9 cellular contexts compared by ENCODE assay signal in the genomic region with DNA sequence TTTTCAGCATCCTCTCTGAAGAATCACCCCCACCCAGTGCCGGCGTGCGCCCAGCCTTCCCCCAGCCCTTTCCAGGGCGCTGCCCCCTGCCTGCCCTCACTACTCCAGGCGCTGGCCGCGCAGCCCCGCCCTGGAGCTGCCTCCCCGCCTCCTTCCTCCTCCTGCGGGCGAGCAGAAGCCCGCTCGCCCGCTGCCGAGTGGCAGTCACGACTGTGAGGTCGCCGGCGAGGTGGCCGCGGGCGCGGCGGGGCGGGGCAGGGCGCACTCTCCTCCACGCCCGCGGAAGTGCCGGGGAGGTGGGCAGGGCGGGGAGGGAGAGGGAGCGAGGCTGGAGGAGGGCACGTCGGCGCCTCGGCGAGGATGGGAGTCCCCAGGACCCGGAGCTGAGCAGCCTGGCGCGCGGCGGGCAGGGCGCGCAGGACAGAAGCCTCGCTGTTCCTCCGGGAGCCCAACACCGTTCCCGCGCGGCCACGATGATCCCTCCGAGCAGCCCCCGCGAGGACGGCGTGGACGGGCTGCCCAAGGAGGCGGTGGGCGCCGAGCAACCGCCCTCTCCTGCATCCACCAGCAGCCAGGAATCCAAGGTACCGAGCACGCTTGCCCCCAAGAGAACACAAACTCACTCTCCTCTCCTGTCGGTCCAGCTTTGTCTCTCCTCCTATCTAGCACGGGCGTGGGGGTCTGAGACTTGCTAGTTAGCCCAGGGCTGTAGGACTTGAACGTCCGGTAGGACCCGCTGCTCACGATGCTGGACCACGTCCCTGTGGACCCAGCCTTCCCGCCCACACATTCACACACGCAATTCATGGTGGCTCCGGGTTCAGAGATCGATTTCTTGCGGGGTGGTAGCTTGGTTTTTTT. TPM values are rescaled to one million over a fixed set of nuclear protein-coding genes. Genes with fewer than 3 reads are reported as not detected.
A peak's percentile ranks its signal among the peaks of the same experiment; 100 is the strongest.
DNase-seq lines count a peak whose midpoint lies in the region; ATAC-seq and TF ChIP-seq lines count a peak whose summit lies in the region.
"Had no signal": no experiment of that assay in that cellular context is flagged by ENCODE, and none has a peak within 500 bp of the region (broad histone marks: within the 10 kb centered on the region; RNA-seq: fewer than 3 reads in every experiment).

A gene with protein sequence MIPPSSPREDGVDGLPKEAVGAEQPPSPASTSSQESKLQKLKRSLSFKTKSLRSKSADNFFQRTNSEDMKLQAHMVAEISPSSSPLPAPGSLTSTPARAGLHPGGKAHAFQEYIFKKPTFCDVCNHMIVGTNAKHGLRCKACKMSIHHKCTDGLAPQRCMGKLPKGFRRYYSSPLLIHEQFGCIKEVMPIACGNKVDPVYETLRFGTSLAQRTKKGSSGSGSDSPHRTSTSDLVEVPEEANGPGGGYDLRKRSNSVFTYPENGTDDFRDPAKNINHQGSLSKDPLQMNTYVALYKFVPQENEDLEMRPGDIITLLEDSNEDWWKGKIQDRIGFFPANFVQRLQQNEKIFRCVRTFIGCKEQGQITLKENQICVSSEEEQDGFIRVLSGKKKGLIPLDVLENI (plus strand): TSS at position 334 of the 861 bp plus-strand sequence. CDS start 140 bp downstream, at position 474.

- H2BK15ac ChIP-seq in mesenchymal stem cell (ENCODE audit: low read depth, poor library complexity, severe bottlenecking): peak within 1 kb of the TSS; percentile 77

- peak within 1 kb of the TSS in 1 of 2 experiments; percentile 89 for H3K23ac ChIP-seq in mesenchymal stem cell (ENCODE audit: low read length in 2 of 2)

- peak; percentile 31 to 72 for ATAC-seq in activated naive CD4-positive, alpha-beta T cell treated with anti-CD3 and anti-CD28 coated beads, Interleukin-2, amount 50 U/mL, for 72 hours

- H2BK5ac ChIP-seq in mesenchymal stem cell (ENCODE audit: low read depth, low read length, poor library complexity, severe bottlenecking): no peak within 1 kb of the TSS

- peak within 1 kb of the TSS in 1 of 2 experiments; percentile 86 for H3K14ac ChIP-seq in mesenchymal stem cell (ENCODE audit: low read length in 2 of 2)

- peak within 1 kb of the TSS in 1 of 2 experiments; percentile 59 for H3K18ac ChIP-seq in mesenchymal stem cell (ENCODE audit: low read depth in 1 of 2, low read length in 2 of 2)

- peak in 1 of 2 donors; percentile 4 for DNase-seq in activated naive CD4-positive, alpha-beta T cell treated with anti-CD3 and anti-CD28 coated beads, Interleukin-2, amount 50 U/mL, for 72 hours (ENCODE audit: low spot score in 2 of 2)
- no peak for DNase-seq in activated naive CD4-positive, alpha-beta T cell treated with anti-CD3 and anti-CD28 coated beads, Interleukin-2, amount 50 U/mL, for 16 hours
- peak; percentile 68 for DNase-seq in NOMO-1 treated with dmso at 0.1 percent for 144 hours (lab: John Stamatoyannopoulos, UW; ENCODE audit: unreplicated experiment)
- peak; percentile 72 for DNase-seq in coronary artery (ENCODE audit: low spot score)
- no peak for DNase-seq in mesenchymal stem cell
- DNase-seq in type B pancreatic cell (ENCODE audit: extremely low spot score, unreplicated experiment): no peak
- DNase-seq in Ammon's horn (ENCODE audit: low spot score): no peak
- no peak for DNase-seq in GF-D8 (lab: John Stamatoyannopoulos, UW)

- H3K36me3 ChIP-seq in mesenchymal stem cell (ENCODE audit: control insufficient read depth in 1 of 2, insufficient read depth in 2 of 2, low read depth in 1 of 2, low read length in 2 of 2): no peaks in the 10 kb centered on the region

- peak within 1 kb of the TSS; percentile 14 to 34 for H2BK12ac ChIP-seq in mesenchymal stem cell (ENCODE audit: low read length in 2 of 2)

- H3K9me3 ChIP-seq in mesenchymal stem cell (ENCODE audit: control insufficient read depth, low read length): no peaks in the 10 kb centered on the region

- peaks cover 9% of the 10 kb centered on the region for H3K4me1 ChIP-seq in mesenchymal stem cell (ENCODE audit: control insufficient read depth, insufficient read depth, low read depth, low read length)

- peaks cover 2 to 4% of the 10 kb centered on the region in 2 donors for H3K9me3 Mint-ChIP-seq in activated naive CD4-positive, alpha-beta T cell treated with anti-CD3 and anti-CD28 coated beads, Interleukin-2, amount 50 U/mL, for 72 hours
- no peaks in the 10 kb centered on the region for H3K9me3 Mint-ChIP-seq in type B pancreatic cell
- H3K9me3 Mint-ChIP-seq: activated naive CD4-positive, alpha-beta T cell treated with anti-CD3 and anti-CD28 coated beads, Interleukin-2, amount 50 U/mL, for 24 hours had no signal

- WGBS in mesenchymal stem cell: 4% methylated on average over 43 of the region's 76 CpGs

- peak within 1 kb of the TSS in 1 of 2 experiments; percentile 54 for H3K4ac ChIP-seq in mesenchymal stem cell (ENCODE audit: low read depth in 1 of 2, low read length in 2 of 2)

- peaks cover 0 to 4% of the 10 kb centered on the region in 2 donors for H3K36me3 Mint-ChIP-seq in activated naive CD4-positive, alpha-beta T cell treated with anti-CD3 and anti-CD28 coated beads, Interleukin-2, amount 50 U/mL, for 72 hours
- H3K36me3 Mint-ChIP-seq in type B pancreatic cell: no peaks in the 10 kb centered on the region
- H3K36me3 Mint-ChIP-seq: activated naive CD4-positive, alpha-beta T cell treated with anti-CD3 and anti-CD28 coated beads, Interleukin-2, amount 50 U/mL, for 24 hours had no signal

- peak within 1 kb of the TSS; percentile 84 for H3K9ac ChIP-seq in mesenchymal stem cell (ENCODE audit: low read length)

- peak within 1 kb of the TSS; percentile 89 for H3K4me3 Mint-ChIP-seq in type B pancreatic cell
- H3K4me3 Mint-ChIP-seq: activated naive CD4-positive, alpha-beta T cell treated with anti-CD3 and anti-CD28 coated beads, Interleukin-2, amount 50 U/mL, for 24 hours had no signal

- peaks cover 14% of the 10 kb centered on the region for H3K79me1 ChIP-seq in mesenchymal stem cell (replicated peaks; ENCODE audit: low read length, poor library complexity, severe bottlenecking)

- H4K91ac ChIP-seq in mesenchymal stem cell (ENCODE audit: low read length): no peak within 1 kb of the TSS

- H3K27ac ChIP-seq in coronary artery (peak within 1 kb of the TSS in 1 of 2 donors; percentile 11), mesenchymal stem cell (ENCODE audit: low read length, poor library complexity, severe bottlenecking) (no peak within 1 kb of the TSS)

- H3K27me3 ChIP-seq in mesenchymal stem cell (ENCODE audit: control insufficient read depth in 1 of 2, insufficient read depth in 1 of 2, low read length in 2 of 2): no peaks in the 10 kb centered on the region

- peaks cover 7% of the 10 kb centered on the region for H3K4me1 Mint-ChIP-seq in type B pancreatic cell (ENCODE audit: unreplicated experiment)

- no peak within 1 kb of the TSS for H2BK120ac ChIP-seq in mesenchymal stem cell (ENCODE audit: low read depth, low read length)

- no peak within 1 kb of the TSS for H4K8ac ChIP-seq in mesenchymal stem cell (ENCODE audit: low read length)

- no peak within 1 kb of the TSS for H2AK5ac ChIP-seq in mesenchymal stem cell (ENCODE audit: low read length, severe bottlenecking)

- H3K4me2 ChIP-seq in mesenchymal stem cell (ENCODE audit: low read length, poor library complexity, severe bottlenecking): peak within 1 kb of the TSS; percentile 93

- H3K4me3 ChIP-seq in coronary artery (peak within 1 kb of the TSS; percentile 75), mesenchymal stem cell (ENCODE audit: insufficient read depth in 1 of 2, low read depth in 1 of 2, low read length in 2 of 2) (peak within 1 kb of the TSS; percentile 95 to 97)

- H3K27ac Mint-ChIP-seq in activated naive CD4-positive, alpha-beta T cell treated with anti-CD3 and anti-CD28 coated beads, Interleukin-2, amount 50 U/mL, for 72 hours: no peak within 1 kb of the TSS
- H3K27ac Mint-ChIP-seq in type B pancreatic cell: peak within 1 kb of the TSS; percentile 57
- H3K27ac Mint-ChIP-seq: activated naive CD4-positive, alpha-beta T cell treated with anti-CD3 and anti-CD28 coated beads, Interleukin-2, amount 50 U/mL, for 24 hours had no signal

- TF ChIP-seq CTCF in coronary artery (IDR thresholded peaks at IDR 0.05): no peak
- TF ChIP-seq CTCF in type B pancreatic cell (conservative IDR thresholded peaks at IDR 0.05): no peak

- H2AFZ ChIP-seq in mesenchymal stem cell (ENCODE audit: low read depth, low read length): peak within 1 kb of the TSS; percentile 15

- H3K27me3 Mint-ChIP-seq in type B pancreatic cell: peaks cover 38% of the 10 kb centered on the region

RNA-seq across cellular contexts. Expression of the gene that starts here (rescaled TPM):
- not detected for total RNA-seq in activated naive CD4-positive, alpha-beta T cell treated with anti-CD3 and anti-CD28 coated beads, Interleukin-2, amount 50 U/mL, for 72 hours
- 0.04 TPM for polyA plus RNA-seq in mesenchymal stem cell (2013, experiment 1 of 2)
- polyA plus RNA-seq in mesenchymal stem cell (2013, experiment 2 of 2): 0.04 TPM
- 3.5 and 4.9 TPM in 2 replicates for total RNA-seq in type B pancreatic cell (ENCODE audit: low replicate concordance)

Comparison
In these comparisons a context has a peak if more than half of its experiments do, and no peak if none do; other contexts are left out.
1. Peak in ATAC-seq in activated naive CD4-positive, alpha-beta T cell treated with anti-CD3 and anti-CD28 coated beads, Interleukin-2, amount 50 U/mL, for 72 hours; RNA of the gene not detected or under 1 TPM.
2. DNase-seq: peak in NOMO-1 treated with dmso at 0.1 percent for 144 hours (single experiment) and coronary artery (single experiment); none in activated naive CD4-positive, alpha-beta T cell treated with anti-CD3 and anti-CD28 coated beads, Interleukin-2, amount 50 U/mL, for 16 hours (single experiment), mesenchymal stem cell (single experiment), type B pancreatic cell (single experiment), Ammon's horn (single experiment) and GF-D8 (single experiment).